8 cellular contexts compared by ENCODE assay signal in the genomic region with DNA sequence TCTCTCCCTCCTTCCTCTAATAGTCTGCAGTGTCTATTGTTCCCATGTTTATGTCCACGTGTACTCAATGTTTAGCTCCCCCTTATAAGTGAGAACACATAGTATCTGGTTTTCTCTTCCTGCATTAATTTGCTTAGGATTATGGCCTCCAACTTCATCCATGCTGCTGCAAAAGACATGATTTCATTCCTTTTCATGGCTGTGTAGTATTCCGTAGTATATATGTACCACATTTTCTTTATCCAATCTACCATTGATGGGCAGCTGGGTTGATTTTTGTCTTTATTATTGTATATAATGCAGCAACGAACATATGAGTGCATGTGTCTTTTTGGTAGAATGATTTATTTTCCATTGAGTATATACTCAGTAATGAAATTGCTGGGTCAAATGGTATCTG. TPM values are rescaled to one million over a fixed set of nuclear protein-coding genes. Genes with fewer than 3 reads are reported as not detected.
"Had no signal": no experiment of that assay in that cellular context is flagged by ENCODE, and none has a peak within 500 bp of the region (broad histone marks: within the 10 kb centered on the region; RNA-seq: fewer than 3 reads in every experiment).

No MANE protein-coding gene starts in this region.

- H3K36me3 ChIP-seq: HAP-1 had no signal

- DNase-seq: GM23248, GOT3, H7, KG1 had no signal

- H3K4me3 ChIP-seq: GM23248, HAP-1 had no signal

- H3K9ac ChIP-seq: GM23248 had no signal

- ATAC-seq: HCT116, HepG2 had no signal

- H2AFZ ChIP-seq: GM23248 had no signal

- H3K4me1 ChIP-seq: HAP-1 had no signal

- FAIRE-seq: HepG2 had no signal

- H3K27ac ChIP-seq: GM23248 had no signal

RNA-seq across cellular contexts. Expression of a gene that starts 13.8 kb away (rescaled TPM):
- polyA plus RNA-seq: GM23248, HepG2, IgD-negative memory B cell had no signal

RNA-seq across cellular contexts. Expression of a gene that starts 35.5 kb away (rescaled TPM):
- polyA plus RNA-seq: GM23248, HepG2, IgD-negative memory B cell had no signal
